In genomic region chr2:143603035-143603616, GRCh38 we compare ENCODE assay signal across 24 cellular contexts.
DNase-seq lines count a peak whose midpoint lies in the region; ATAC-seq and TF ChIP-seq lines count a peak whose summit lies in the region.
"Had no signal": no experiment of that assay in that cellular context is flagged by ENCODE, and none has a peak within 500 bp of the region (broad histone marks: within the 10 kb centered on the region; RNA-seq: fewer than 3 reads in every experiment).

No MANE protein-coding gene starts in this region.

- H3K9ac ChIP-seq in iPS-18a (ENCODE audit: low read length): no peak overlapping the region
- H3K9ac ChIP-seq: KMS-11, SK-N-SH had no signal

- DNase-seq in NCI-H2227 treated with DMSO at 0.1 percent for 48 hours (lab: John Stamatoyannopoulos, UW) (peak; percentile 15), NCI-H2227 (lab: John Stamatoyannopoulos, UW; ENCODE audit: unreplicated experiment) (no peak), RPMI7951 (ENCODE audit: low read depth) (peak; percentile 37), tibial nerve (ENCODE audit: low spot score in 2 of 2) (no peak), SIG-M5 treated with dmso at 0.1 percent for 504 hours (lab: John Stamatoyannopoulos, UW; ENCODE audit: unreplicated experiment) (no peak)
- DNase-seq: activated CD4-positive, alpha-beta T cell treated with anti-CD3 and anti-CD28 coated beads, Interleukin-2, amount 10 ng/mL, durations not matched to agents 7 days and 5 days; Calu3; effector CD4-positive, alpha-beta T cell; hypothalamus; NCI-H187; NCI-H446 treated with DMSO at 0.1 percent for 48 hours; Peyer's patch; right cardiac atrium; SK-N-SH; stimulated activated CD4-positive, alpha-beta T cell treated with anti-CD3 and anti-CD28 coated beads, Interleukin-12 subunit alpha, Interleukin-12 subunit beta, amount 100 ng/mL, for 4 hours; stimulated activated naive CD8-positive, alpha-beta T cell treated with anti-CD3 and anti-CD28 coated beads, Interleukin-15, amount 100 ng/mL, for 72 hours; T-helper 2 cell; transverse colon had no signal

- H3K36me3 ChIP-seq in iPS-18a (ENCODE audit: control insufficient read depth, low read depth, low read length) (no peaks in the 10 kb centered on the region), tibial nerve (no peaks in the 10 kb centered on the region)
- H3K36me3 ChIP-seq: Peyer's patch, transverse colon had no signal

- no peak for TF ChIP-seq CTCF in tibial nerve (IDR thresholded peaks at IDR 0.05)

- TF ChIP-seq EP300 in tibial nerve (IDR thresholded peaks at IDR 0.05): no peak

- no peak for ATAC-seq in GM21723 (IDR thresholded peaks at IDR 0.05; ENCODE audit: unreplicated experiment)
- ATAC-seq in GM18517 (IDR thresholded peaks at IDR 0.05; ENCODE audit: unreplicated experiment): no peak
- ATAC-seq: activated naive CD4-positive, alpha-beta T cell treated with anti-CD3 and anti-CD28 coated beads, Interleukin-2, amount 50 U/mL, for 72 hours; esophagus mucosa; right cardiac atrium; stimulated activated naive CD8-positive, alpha-beta T cell treated with anti-CD3 and anti-CD28 coated beads, Interleukin-15, amount 100 ng/mL, for 72 hours had no signal

- H3K9me3 ChIP-seq in iPS-18a (ENCODE audit: control insufficient read depth, low read depth, low read length) (no peaks in the 10 kb centered on the region), tibial nerve (no peaks in the 10 kb centered on the region)
- H3K9me3 ChIP-seq: Peyer's patch, SK-N-SH, transverse colon had no signal

- H3K27ac ChIP-seq in iPS-18a (ENCODE audit: low read length): no peak overlapping the region
- H3K27ac ChIP-seq in tibial nerve: peak overlapping the region; percentile 51 to 83 (median 69)
- H3K27ac ChIP-seq: KMS-11, Peyer's patch had no signal

- no peak for TF ChIP-seq POLR2A in tibial nerve (IDR thresholded peaks at IDR 0.05)

- 51 to 53% methylated on average over 5 of the region's 5 CpGs for WGBS in tibial nerve, 2 donors

- H3K4me3 ChIP-seq in iPS-18a (ENCODE audit: low read length) (peak overlapping the region; percentile 2), tibial nerve (peak overlapping the region in 2 of 4 donors; percentile 2 to 6)
- H3K4me3 ChIP-seq: Peyer's patch, transverse colon had no signal

- H3K4me1 ChIP-seq in iPS-18a (ENCODE audit: control insufficient read depth, low read depth, low read length) (peaks cover 40% of the 10 kb centered on the region), tibial nerve (peaks cover 0 to 41% (median 22%) of the 10 kb centered on the region in 4 donors)
- H3K4me1 ChIP-seq: Peyer's patch, transverse colon had no signal

- no peaks in the 10 kb centered on the region for H3K27me3 ChIP-seq in iPS-18a (ENCODE audit: control insufficient read depth, insufficient read depth, low read length)
- H3K27me3 ChIP-seq in tibial nerve: no peaks in the 10 kb centered on the region
- H3K27me3 ChIP-seq: Peyer's patch, transverse colon had no signal

Comparison
In these comparisons a context has a peak if more than half of its experiments do, and no peak if none do; other contexts are left out.
1. DNase-seq: peak in NCI-H2227 treated with DMSO at 0.1 percent for 48 hours (single experiment) and RPMI7951 (single experiment); none in NCI-H2227 (single experiment), tibial nerve (0 of 2) and SIG-M5 treated with dmso at 0.1 percent for 504 hours (single experiment).